In genomic region chr17:77246110-77247047, GRCh38 we compare ENCODE assay signal across 1 cellular context.
TF ChIP-seq lines count a peak whose summit lies in the region.

No MANE protein-coding gene starts in this region.

TF ChIP-seq in WTC11, 78 proteins besides CTCF, POLR2A, EP300 and RAD21 (continued from another document):
- TF ChIP-seq, protein P1, sequence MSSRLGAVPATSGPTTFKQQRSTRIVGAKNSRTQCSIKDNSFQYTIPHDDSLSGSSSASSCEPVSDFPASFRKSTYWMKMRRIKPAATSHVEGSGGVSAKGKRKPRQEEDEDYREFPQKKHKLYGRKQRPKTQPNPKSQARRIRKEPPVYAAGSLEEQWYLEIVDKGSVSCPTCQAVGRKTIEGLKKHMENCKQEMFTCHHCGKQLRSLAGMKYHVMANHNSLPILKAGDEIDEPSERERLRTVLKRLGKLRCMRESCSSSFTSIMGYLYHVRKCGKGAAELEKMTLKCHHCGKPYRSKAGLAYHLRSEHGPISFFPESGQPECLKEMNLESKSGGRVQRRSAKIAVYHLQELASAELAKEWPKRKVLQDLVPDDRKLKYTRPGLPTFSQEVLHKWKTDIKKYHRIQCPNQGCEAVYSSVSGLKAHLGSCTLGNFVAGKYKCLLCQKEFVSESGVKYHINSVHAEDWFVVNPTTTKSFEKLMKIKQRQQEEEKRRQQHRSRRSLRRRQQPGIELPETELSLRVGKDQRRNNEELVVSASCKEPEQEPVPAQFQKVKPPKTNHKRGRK (CRISPR knock-in tag; IDR thresholded peaks at IDR 0.05; ENCODE audit: borderline replicate concordance) = no peak
